Comparison of ENCODE assay signal across 10 cellular contexts in the genomic region with DNA sequence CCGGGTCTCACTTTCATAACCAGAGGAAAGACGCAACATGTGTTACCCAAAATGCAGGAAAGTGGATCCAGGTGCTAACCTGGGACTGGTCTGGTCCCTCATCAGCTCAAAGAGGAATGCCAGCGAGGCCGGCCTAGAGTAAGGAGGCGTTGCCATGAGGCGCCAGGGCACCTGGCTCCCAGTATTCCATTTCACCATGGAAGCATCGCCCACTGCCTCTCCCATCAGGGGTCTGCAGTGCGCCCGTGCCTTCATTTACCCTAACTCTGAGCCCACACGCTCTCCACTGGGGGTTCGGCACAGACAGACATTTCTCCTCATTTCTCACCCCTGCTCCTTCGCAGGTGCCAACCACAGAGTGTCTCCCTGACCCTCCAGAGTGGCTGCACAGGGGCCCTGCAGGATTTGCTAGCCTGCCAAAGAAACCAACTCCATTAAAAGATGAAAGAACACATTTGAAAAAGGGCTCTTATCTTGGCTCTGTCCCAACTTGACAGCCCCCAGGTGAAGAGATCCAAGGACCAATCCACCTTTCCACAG.
A peak's percentile ranks its signal among the peaks of the same experiment; 100 is the strongest.
DNase-seq lines count a peak whose midpoint lies in the region; ATAC-seq, FAIRE-seq and TF ChIP-seq lines count a peak whose summit lies in the region.
"Had no signal": no experiment of that assay in that cellular context is flagged by ENCODE, and none has a peak within 500 bp of the region (broad histone marks: within the 10 kb centered on the region; RNA-seq: fewer than 3 reads in every experiment).

No MANE protein-coding gene starts in this region.

- H3K9me2 ChIP-seq in GM23248 (ENCODE audit: insufficient read depth), result no peaks in the 10 kb centered on the region

- DNase-seq in GM23248 (no peak), left lung (no peak), stomach (no peak), NCI-H2196 (lab: John Stamatoyannopoulos, UW; ENCODE audit: unreplicated experiment) (no peak), RCC 7860 (ENCODE audit: low spot score) (no peak)
- DNase-seq: NCI-H2171 treated with DMSO at 0.1 percent for 48 hours had no signal

- ATAC-seq in left lung, result no peak
- ATAC-seq in GM19467 (IDR thresholded peaks at IDR 0.05; ENCODE audit: unreplicated experiment), result no peak
- ATAC-seq in HG02623 (IDR thresholded peaks at IDR 0.05; ENCODE audit: unreplicated experiment), result no peak
- ATAC-seq: activated T-helper 17 cell treated with anti-CD3 and anti-CD28 coated beads, Interleukin-2, amount 50 U/mL, for 72 hours had no signal

- 85 to 88% methylated on average over 12 of the region's 12 CpGs for WGBS in GM23248 (ENCODE audit: low coverage in 1 of 2, low lambda C conversion rate in 2 of 2, missing lambda C conversion rate in 2 of 2), 2 experiments
- WGBS in stomach, 5 donors, result 86 to 98% (median 96%) methylated on average over 12 of the region's 12 CpGs

- TF ChIP-seq POLR2A in stomach (IDR thresholded peaks at IDR 0.05), result no peak

- peaks cover 37% of the 10 kb centered on the region for H3K79me2 ChIP-seq in GM23248 (ENCODE audit: insufficient read depth)

- intact Hi-C loops in left lung (cut with DNase I), result no loop called here
- intact Hi-C loops in stomach (cut with DNase I; ENCODE audit: low total_unique reads), result no loop called here

- H3K9me3 ChIP-seq in GM23248 (ENCODE audit: low read depth), result no peaks in the 10 kb centered on the region
- no peaks in the 10 kb centered on the region for H3K9me3 ChIP-seq in left lung
- no peaks in the 10 kb centered on the region for H3K9me3 ChIP-seq in stomach

- TF ChIP-seq EP300 in stomach (IDR thresholded peaks at IDR 0.05), result no peak

- H3K4me1 ChIP-seq in GM23248 (ENCODE audit: insufficient read depth), result peaks cover 43% of the 10 kb centered on the region
- H3K4me1 ChIP-seq in left lung, result peaks cover 25 to 86% of the 10 kb centered on the region in 2 donors
- peaks cover 50 to 83% (median 61%) of the 10 kb centered on the region in 4 donors for H3K4me1 ChIP-seq in stomach

- H2AFZ ChIP-seq in GM23248, result no peak overlapping the region

- H3K36me3 ChIP-seq in GM23248 (ENCODE audit: low read depth) (no peaks in the 10 kb centered on the region), left lung (no peaks in the 10 kb centered on the region), stomach (no peaks in the 10 kb centered on the region)

- peak overlapping the region; percentile 75 for H3K9ac ChIP-seq in GM23248

- TF ChIP-seq CTCF in VCaP (conservative IDR thresholded peaks at IDR 0.05), result no peak
- TF ChIP-seq CTCF in left lung (IDR thresholded peaks at IDR 0.05), result no peak
- no peak for TF ChIP-seq CTCF in stomach (IDR thresholded peaks at IDR 0.05)

- H3K27me3 ChIP-seq in GM23248 (replicated peaks; ENCODE audit: insufficient read depth) (no peaks in the 10 kb centered on the region), left lung (no peaks in the 10 kb centered on the region), stomach (no peaks in the 10 kb centered on the region)

- H3F3A ChIP-seq in GM23248 (ENCODE audit: insufficient read depth), result peaks cover 34% of the 10 kb centered on the region

- in situ Hi-C loops in GM23248 (cut with MboI), result no loop called here

- FAIRE-seq in RCC 7860 (lab: Jason Lieb, UNC), result no peak

- H3K4me3 ChIP-seq in GM23248 (peak overlapping the region; percentile 25; the same call in 1 of the 2 replicates), left lung (no peak overlapping the region), stomach (no peak overlapping the region)

- peak overlapping the region; percentile 55 for H3K4me2 ChIP-seq in GM23248 (ENCODE audit: unreplicated experiment)

- H4K20me1 ChIP-seq in GM23248 (ENCODE audit: insufficient read depth), result no peaks in the 10 kb centered on the region

- H3K27ac ChIP-seq in GM23248 (peak overlapping the region; percentile 96), VCaP (peak overlapping the region; percentile 98; the same call in 1 of the 2 replicates), left lung (peak overlapping the region; percentile 6 to 80), stomach (peak overlapping the region in 4 of 5 donors; percentile 51 to 73 (median 61))

Comparison
In these comparisons a context has a peak if more than half of its experiments do, and no peak if none do; other contexts are left out.
1. H3K27ac ChIP-seq: peak in every context shown above with its lines; median percentile 98 in VCaP; 96 in GM23248; 61 in stomach; 43 in left lung.